In genomic region chr11:31687256-31687655, GRCh38 we compare ENCODE assay signal across 20 cellular contexts.
"Had no signal": no experiment of that assay in that cellular context is flagged by ENCODE, and none has a peak within 500 bp of the region (broad histone marks: within the 10 kb centered on the region; RNA-seq: fewer than 3 reads in every experiment).

No MANE protein-coding gene starts in this region.

- H3K4me3 ChIP-seq: esophagus muscularis mucosa, mucosa of descending colon, vagina had no signal

- DNase-seq: activated B cell treated with CpG ODN at 0.5 μM for 24 hours; activated CD4-positive, alpha-beta memory T cell treated with anti-CD3 and anti-CD28 coated beads for 36 hours; activated CD4-positive, alpha-beta T cell treated with anti-CD3 and anti-CD28 coated beads for 4 hours; activated gamma-delta T cell treated with Interleukin-2 at 50 U/mL for 16 hours; activated T-cell treated with anti-CD3 and anti-CD28 coated beads for 4 hours; amniotic stem cell; effector CD4-positive, alpha-beta T cell; immature natural killer cell; mesenchymal stem cell; mucosa of descending colon; naive B cell; right cardiac atrium; small intestine; stimulated activated CD4-positive, alpha-beta T cell treated with anti-CD3 and anti-CD28 coated beads, Interleukin-15, amount 100 ng/mL, for 24 hours; stimulated activated CD4-positive, alpha-beta T cell treated with anti-CD3 and anti-CD28 coated beads, Interleukin-2, amount 100 ng/mL, for 48 hours; T-cell; trophoblast cell had no signal

- ATAC-seq: activated naive CD4-positive, alpha-beta T cell treated with anti-CD3 and anti-CD28 coated beads, Interleukin-2, amount 50 U/mL, for 72 hours; mucosa of descending colon; right cardiac atrium; T-cell had no signal
